ENCODE assay signal across 1 cellular context in the genomic region with DNA sequence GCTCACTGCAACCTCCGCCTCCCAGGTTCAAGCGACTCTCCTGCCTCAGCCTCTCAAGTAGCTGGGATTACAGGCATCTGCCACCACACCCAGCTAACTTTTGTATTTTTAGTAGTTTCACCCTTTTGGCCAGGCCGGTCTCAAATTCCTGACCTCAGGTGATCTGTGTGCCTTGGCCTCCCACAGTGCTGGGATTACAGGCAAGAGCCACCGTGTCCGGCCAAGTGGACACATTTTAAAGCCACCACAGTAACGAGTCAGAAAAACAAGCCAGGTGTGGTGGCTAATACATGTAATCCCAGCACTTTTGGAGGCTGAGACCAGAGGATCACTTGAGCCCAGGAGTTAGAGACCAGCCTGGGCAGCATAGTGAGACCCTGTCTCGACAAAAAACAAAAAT.
TF ChIP-seq lines count a peak whose summit lies in the region.

No MANE protein-coding gene starts in this region.

TF ChIP-seq in K562, 482 proteins besides CTCF, POLR2A, EP300 and RAD21:
- TF ChIP-seq ZNF121 (CRISPR knock-in tag; conservative IDR thresholded peaks at IDR 0.05): 0 out of 2 replicates have a peak, but pooled peaks have one; percentile 36
